Comparison of ENCODE assay signal across 22 cellular contexts in genomic region chr13:73819711-73820110, GRCh38.
DNase-seq lines count a peak whose midpoint lies in the region; ATAC-seq and TF ChIP-seq lines count a peak whose summit lies in the region.
"Had no signal": no experiment of that assay in that cellular context is flagged by ENCODE, and none has a peak within 500 bp of the region (broad histone marks: within the 10 kb centered on the region; RNA-seq: fewer than 3 reads in every experiment).

No MANE protein-coding gene starts in this region.

- no peaks in the 10 kb centered on the region for H3K9me3 ChIP-seq in CD4-positive, CD25-positive, alpha-beta regulatory T cell (ENCODE audit: control insufficient read depth in 2 of 2, low read length in 2 of 2)
- H3K9me3 ChIP-seq in CD8-positive, alpha-beta T cell (ENCODE audit: low read length) = no peaks in the 10 kb centered on the region
- H3K9me3 ChIP-seq in T-helper 17 cell (ENCODE audit: control insufficient read depth, low read length, poor library complexity, severe bottlenecking) = no peaks in the 10 kb centered on the region
- H3K9me3 ChIP-seq: BLaER1 had no signal

- POLR2A ChIA-PET in CD8-positive, alpha-beta T cell (lab: Charles Lee) = no interaction called here
- POLR2A ChIA-PET in naive thymus-derived CD8-positive, alpha-beta T cell (lab: Charles Lee) = interaction anchor here (0.6 kb wide), 1 partner anchor 15 kb away, joined by 4 read pairs; no protein-coding TSS in a partner anchor

- H3K4me1 Mint-ChIP-seq in CD4-positive, CD25-positive, alpha-beta regulatory T cell = peaks cover 40 to 54% (median 45%) of the 10 kb centered on the region in 4 donors
- peaks cover 58% of the 10 kb centered on the region for H3K4me1 Mint-ChIP-seq in CD8-positive, alpha-beta T cell (ENCODE audit: low read depth)
- H3K4me1 Mint-ChIP-seq in T-helper 17 cell = peaks cover 38% of the 10 kb centered on the region
- peaks cover 25 to 55% (median 44%) of the 10 kb centered on the region in 4 donors for H3K4me1 Mint-ChIP-seq in naive thymus-derived CD8-positive, alpha-beta T cell

- no peaks in the 10 kb centered on the region for H3K27me3 ChIP-seq in CD4-positive, CD25-positive, alpha-beta regulatory T cell (ENCODE audit: control insufficient read depth, insufficient read depth, low read length)
- no peaks in the 10 kb centered on the region for H3K27me3 ChIP-seq in CD8-positive, alpha-beta T cell (ENCODE audit: insufficient read depth, low read length)
- H3K27me3 ChIP-seq: BLaER1 had no signal

- H3K4me3 ChIP-seq in CD4-positive, CD25-positive, alpha-beta regulatory T cell (ENCODE audit: low read depth, low read length) = no peak overlapping the region
- no peak overlapping the region for H3K4me3 ChIP-seq in CD8-positive, alpha-beta T cell (ENCODE audit: low read depth, low read length)
- H3K4me3 ChIP-seq: BLaER1 had no signal

- no peak for ATAC-seq in CD4-positive, CD25-positive, alpha-beta regulatory T cell (ENCODE audit: low read depth in 2 of 2)
- ATAC-seq in CD8-positive, alpha-beta T cell = no peak
- no peak for ATAC-seq in T-helper 17 cell
- no peak for ATAC-seq in naive thymus-derived CD8-positive, alpha-beta T cell
- ATAC-seq in left lobe of liver = no peak
- ATAC-seq in GM21576 (IDR thresholded peaks at IDR 0.05; ENCODE audit: unreplicated experiment) = no peak
- ATAC-seq: HepG2, Panc1 had no signal

- H3K27me3 Mint-ChIP-seq in CD4-positive, CD25-positive, alpha-beta regulatory T cell = no peaks in the 10 kb centered on the region
- no peaks in the 10 kb centered on the region for H3K27me3 Mint-ChIP-seq in CD8-positive, alpha-beta T cell (ENCODE audit: low read depth)
- H3K27me3 Mint-ChIP-seq in T-helper 17 cell = no peaks in the 10 kb centered on the region
- H3K27me3 Mint-ChIP-seq in naive thymus-derived CD8-positive, alpha-beta T cell = no peaks in the 10 kb centered on the region

- peaks cover 13% of the 10 kb centered on the region for H3K36me3 ChIP-seq in CD4-positive, CD25-positive, alpha-beta regulatory T cell (ENCODE audit: control insufficient read depth, insufficient read depth, low read length)
- H3K36me3 ChIP-seq in CD8-positive, alpha-beta T cell (ENCODE audit: insufficient read depth, low read length) = no peaks in the 10 kb centered on the region

- no peak overlapping the region for H3K27ac ChIP-seq in CD4-positive, CD25-positive, alpha-beta regulatory T cell (ENCODE audit: insufficient read depth, low read length, poor library complexity, severe bottlenecking)
- no peak overlapping the region for H3K27ac ChIP-seq in CD8-positive, alpha-beta T cell (ENCODE audit: low read depth, low read length)
- H3K27ac ChIP-seq: BLaER1, RWPE1 had no signal

- no peaks in the 10 kb centered on the region for H3K4me1 ChIP-seq in CD4-positive, CD25-positive, alpha-beta regulatory T cell (ENCODE audit: control insufficient read depth, insufficient read depth, low read length, poor library complexity, severe bottlenecking)
- H3K4me1 ChIP-seq in CD8-positive, alpha-beta T cell (ENCODE audit: insufficient read depth, low read length) = no peaks in the 10 kb centered on the region
- H3K4me1 ChIP-seq: BLaER1 had no signal

- TF ChIP-seq CTCF in CD8-positive, alpha-beta T cell (IDR thresholded peaks at IDR 0.05) = no peak
- no peak for TF ChIP-seq CTCF in GM20000 (IDR thresholded peaks at IDR 0.05; ENCODE audit: extremely low read depth, missing control alignments)

- H3K36me3 Mint-ChIP-seq in CD4-positive, CD25-positive, alpha-beta regulatory T cell = peaks cover 27% of the 10 kb centered on the region
- peaks cover 49% of the 10 kb centered on the region for H3K36me3 Mint-ChIP-seq in CD8-positive, alpha-beta T cell
- H3K36me3 Mint-ChIP-seq in T-helper 17 cell (ENCODE audit: low read depth) = peaks cover 9% of the 10 kb centered on the region
- H3K36me3 Mint-ChIP-seq in naive thymus-derived CD8-positive, alpha-beta T cell = peaks cover 5 to 38% (median 33%) of the 10 kb centered on the region in 3 donors

- no peak for DNase-seq in CD4-positive, CD25-positive, alpha-beta regulatory T cell
- no peak for DNase-seq in CD8-positive, alpha-beta T cell
- DNase-seq in T-helper 17 cell = no peak
- DNase-seq in naive thymus-derived CD8-positive, alpha-beta T cell = no peak
- DNase-seq in left lobe of liver (ENCODE audit: low spot score) = no peak
- DNase-seq in GM20000 (ENCODE audit: low spot score) = no peak
- DNase-seq: DMS153, Kasumi-1, NCI-H1092 treated with DMSO at 0.1 percent for 48 hours, NCI-H1436, NCI-H187, NCI-H2081 treated with DMSO at 0.1 percent for 48 hours, NCI-H2171, NCI-H226, NCI-H510A, NCI-H69, SHP77 had no signal

- intact Hi-C loops in CD8-positive, alpha-beta T cell (cut with DNase I, micrococcal nuclease) = loop anchor here in 1 of 2 experiments (2.0 to 10.0 kb wide), 2 partner anchors 15 to 55 kb away; no protein-coding TSS in a partner anchor

- peaks cover 0 to 3% (median 0%) of the 10 kb centered on the region in 7 donors for H3K9me3 Mint-ChIP-seq in CD4-positive, CD25-positive, alpha-beta regulatory T cell
- H3K9me3 Mint-ChIP-seq in CD8-positive, alpha-beta T cell = no peaks in the 10 kb centered on the region
- no peaks in the 10 kb centered on the region for H3K9me3 Mint-ChIP-seq in naive thymus-derived CD8-positive, alpha-beta T cell

- H3K4me3 Mint-ChIP-seq in CD4-positive, CD25-positive, alpha-beta regulatory T cell = no peak overlapping the region
- H3K4me3 Mint-ChIP-seq in CD8-positive, alpha-beta T cell = no peak overlapping the region
- no peak overlapping the region for H3K4me3 Mint-ChIP-seq in T-helper 17 cell
- H3K4me3 Mint-ChIP-seq in naive thymus-derived CD8-positive, alpha-beta T cell = peak overlapping the region in 1 of 10 donors; percentile 13

- peak overlapping the region in 2 of 3 donors; percentile 31 to 65 for H3K27ac Mint-ChIP-seq in CD4-positive, CD25-positive, alpha-beta regulatory T cell
- H3K27ac Mint-ChIP-seq in CD8-positive, alpha-beta T cell = peak overlapping the region; percentile 75
- H3K27ac Mint-ChIP-seq in T-helper 17 cell = peak overlapping the region; percentile 89
- H3K27ac Mint-ChIP-seq in naive thymus-derived CD8-positive, alpha-beta T cell = peak overlapping the region in 8 of 10 donors; percentile 1 to 71 (median 43)

- CTCF ChIA-PET in CD8-positive, alpha-beta T cell (lab: Charles Lee) = interaction anchor here (1.2 to 1.4 kb wide), 2 partner anchors 9 to 16 kb away, joined by 3 read pairs; no protein-coding TSS in a partner anchor
